Comparison of ENCODE assay signal across 2 cellular contexts in the genomic region with DNA sequence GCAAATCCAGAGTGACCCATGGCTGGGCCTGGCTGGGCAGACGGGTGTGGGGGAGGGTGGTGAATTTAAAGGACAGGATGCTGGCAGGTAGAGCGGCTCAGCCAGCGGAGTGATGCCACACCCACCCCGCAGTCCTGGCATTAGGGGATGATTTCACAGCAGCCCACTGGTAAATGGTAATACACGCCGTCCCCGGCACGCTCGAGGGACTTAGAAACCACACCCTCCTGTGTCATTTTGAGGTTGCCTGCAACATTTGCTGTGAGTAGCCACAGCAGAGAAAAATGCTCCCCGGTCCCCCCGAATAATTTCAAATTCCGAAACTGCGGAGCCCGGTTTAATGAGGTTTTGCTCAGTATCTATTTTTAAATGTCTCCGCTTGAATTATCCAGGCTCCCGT.
TF ChIP-seq lines count a peak whose summit lies in the region.

No MANE protein-coding gene starts in this region.

TF ChIP-seq in IMR-90, 13 proteins besides CTCF, POLR2A, EP300 and RAD21:
- TF ChIP-seq SMC3 (IDR thresholded peaks at IDR 0.05; ENCODE audit: low read depth, low read length) (no peak), BHLHE40 (IDR thresholded peaks at IDR 0.05; ENCODE audit: low read depth, low read length) (no peak), FOS (IDR thresholded peaks at IDR 0.05; ENCODE audit: low read depth, low read length) (no peak), NFE2L2 (IDR thresholded peaks at IDR 0.05; ENCODE audit: low read depth, low read length) (no peak), MXI1 (IDR thresholded peaks at IDR 0.05; ENCODE audit: borderline replicate concordance, low read depth, low read length) (no peak), CHD1 (IDR thresholded peaks at IDR 0.05; ENCODE audit: low read depth, low read length) (no peak), RCOR1 (IDR thresholded peaks at IDR 0.05; ENCODE audit: insufficient replicate concordance, low read length) (no peak), CEBPB (IDR thresholded peaks at IDR 0.05; ENCODE audit: low read depth, low read length) (no peak), RFX5 (IDR thresholded peaks at IDR 0.05; ENCODE audit: low read depth, low read length) (no peak), MAFK (IDR thresholded peaks at IDR 0.05; ENCODE audit: low read depth, low read length) (no peak), MAZ (IDR thresholded peaks at IDR 0.05; ENCODE audit: borderline replicate concordance, low read depth, low read length) (no peak)
- TF ChIP-seq, protein P1, sequence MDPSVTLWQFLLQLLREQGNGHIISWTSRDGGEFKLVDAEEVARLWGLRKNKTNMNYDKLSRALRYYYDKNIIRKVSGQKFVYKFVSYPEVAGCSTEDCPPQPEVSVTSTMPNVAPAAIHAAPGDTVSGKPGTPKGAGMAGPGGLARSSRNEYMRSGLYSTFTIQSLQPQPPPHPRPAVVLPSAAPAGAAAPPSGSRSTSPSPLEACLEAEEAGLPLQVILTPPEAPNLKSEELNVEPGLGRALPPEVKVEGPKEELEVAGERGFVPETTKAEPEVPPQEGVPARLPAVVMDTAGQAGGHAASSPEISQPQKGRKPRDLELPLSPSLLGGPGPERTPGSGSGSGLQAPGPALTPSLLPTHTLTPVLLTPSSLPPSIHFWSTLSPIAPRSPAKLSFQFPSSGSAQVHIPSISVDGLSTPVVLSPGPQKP (IDR thresholded peaks at IDR 0.05; ENCODE audit: borderline replicate concordance, low read depth, low read length) = no peak
- TF ChIP-seq, protein P2, sequence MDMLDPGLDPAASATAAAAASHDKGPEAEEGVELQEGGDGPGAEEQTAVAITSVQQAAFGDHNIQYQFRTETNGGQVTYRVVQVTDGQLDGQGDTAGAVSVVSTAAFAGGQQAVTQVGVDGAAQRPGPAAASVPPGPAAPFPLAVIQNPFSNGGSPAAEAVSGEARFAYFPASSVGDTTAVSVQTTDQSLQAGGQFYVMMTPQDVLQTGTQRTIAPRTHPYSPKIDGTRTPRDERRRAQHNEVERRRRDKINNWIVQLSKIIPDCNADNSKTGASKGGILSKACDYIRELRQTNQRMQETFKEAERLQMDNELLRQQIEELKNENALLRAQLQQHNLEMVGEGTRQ (IDR thresholded peaks at IDR 0.05; ENCODE audit: low read depth, low read length) = no peak

TF ChIP-seq in H1, 55 proteins besides CTCF, POLR2A, EP300 and RAD21:
- TF ChIP-seq CHD1 (IDR thresholded peaks at IDR 0.05; ENCODE audit: low read depth, low read length) = no peak
- TF ChIP-seq SAP30 (IDR thresholded peaks at IDR 0.05; ENCODE audit: insufficient read depth, insufficient replicate concordance, low read length) = no peak
- TF ChIP-seq KDM4A (IDR thresholded peaks at IDR 0.05; ENCODE audit: low read depth, low read length, severe bottlenecking) = no peak
- TF ChIP-seq CREB1 (IDR thresholded peaks at IDR 0.05) = no peak
- TF ChIP-seq, protein P3, sequence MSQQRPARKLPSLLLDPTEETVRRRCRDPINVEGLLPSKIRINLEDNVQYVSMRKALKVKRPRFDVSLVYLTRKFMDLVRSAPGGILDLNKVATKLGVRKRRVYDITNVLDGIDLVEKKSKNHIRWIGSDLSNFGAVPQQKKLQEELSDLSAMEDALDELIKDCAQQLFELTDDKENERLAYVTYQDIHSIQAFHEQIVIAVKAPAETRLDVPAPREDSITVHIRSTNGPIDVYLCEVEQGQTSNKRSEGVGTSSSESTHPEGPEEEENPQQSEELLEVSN (IDR thresholded peaks at IDR 0.05) = no peak
- no peak for TF ChIP-seq TBP (IDR thresholded peaks at IDR 0.05; ENCODE audit: low read depth, low read length)
- no peak for TF ChIP-seq CBX8 (IDR thresholded peaks at IDR 0.05; ENCODE audit: borderline replicate concordance, low read depth, low read length)
- no peak for TF ChIP-seq BCL11A (IDR thresholded peaks at IDR 0.05; ENCODE audit: low read depth in 2 of 2, low read length in 2 of 2)
- no peak for TF ChIP-seq FOSL1 (IDR thresholded peaks at IDR 0.05; ENCODE audit: insufficient read depth, low read depth, low read length)
- no peak for TF ChIP-seq SP4 (IDR thresholded peaks at IDR 0.05; ENCODE audit: low read length)
